In genomic region chr5:177427919-177428573, GRCh38 we compare ENCODE assay signal across 8 cellular contexts. TPM values are rescaled to one million over a fixed set of nuclear protein-coding genes. Genes with fewer than 3 reads are reported as not detected.
DNase-seq lines count a peak whose midpoint lies in the region; ATAC-seq and TF ChIP-seq lines count a peak whose summit lies in the region.
"Had no signal": no experiment of that assay in that cellular context is flagged by ENCODE, and none has a peak within 500 bp of the region (broad histone marks: within the 10 kb centered on the region; RNA-seq: fewer than 3 reads in every experiment).

No MANE protein-coding gene starts in this region.

- peak overlapping the region; percentile 77 to 85 for H3K4me3 Mint-ChIP-seq in H9
- H3K4me3 Mint-ChIP-seq in T-helper 1 cell treated with Interleukin-12 subunit alpha and Interleukin-12 subunit beta and Interleukin-4 antibody, amounts not matched to agents 30 μg/mL and 1 μg/mL, for 36 hours: peak overlapping the region; percentile 91
- peak overlapping the region; percentile 92 for H3K4me3 Mint-ChIP-seq in stimulated activated memory B cell treated with anti-CD40 and anti-IgM and Interleukin-4, amounts not matched to agents 10 μg/mL and 1 μg/mL and 100 μg/mL, for 72 hours

- H3K9me3 ChIP-seq in H9 (ENCODE audit: control insufficient read depth, low read depth, low read length): no peaks in the 10 kb centered on the region
- H3K9me3 ChIP-seq in esophagus muscularis mucosa: no peaks in the 10 kb centered on the region

- H2BK5ac ChIP-seq in H9 (ENCODE audit: insufficient read length, low read length): no peak overlapping the region

- no peak overlapping the region for H3K14ac ChIP-seq in H9 (ENCODE audit: insufficient read depth, low read length)

- no peak overlapping the region for H3K4ac ChIP-seq in H9 (ENCODE audit: low read depth, low read length)

- H3K4me1 Mint-ChIP-seq in H9: peaks cover 18 to 29% of the 10 kb centered on the region in 2 experiments
- H3K4me1 Mint-ChIP-seq in T-helper 1 cell treated with Interleukin-12 subunit alpha and Interleukin-12 subunit beta and Interleukin-4 antibody, amounts not matched to agents 30 μg/mL and 1 μg/mL, for 36 hours (ENCODE audit: low read depth): peaks cover 47% of the 10 kb centered on the region
- H3K4me1 Mint-ChIP-seq in stimulated activated memory B cell treated with anti-CD40 and anti-IgM and Interleukin-4, amounts not matched to agents 10 μg/mL and 1 μg/mL and 100 μg/mL, for 72 hours: peaks cover 71% of the 10 kb centered on the region

- no peak for TF ChIP-seq CTCF in H9 (conservative IDR thresholded peaks at IDR 0.05)
- no peak for TF ChIP-seq CTCF in esophagus muscularis mucosa (IDR thresholded peaks at IDR 0.05)

- H4K91ac ChIP-seq in H9 (ENCODE audit: insufficient read length, low read depth, low read length): no peak overlapping the region

- H4K5ac ChIP-seq in H9 (ENCODE audit: insufficient read length, low read depth, low read length): no peak overlapping the region

- H3K27ac Mint-ChIP-seq in H9: no peak overlapping the region
- peak overlapping the region; percentile 95 for H3K27ac Mint-ChIP-seq in T-helper 1 cell treated with Interleukin-12 subunit alpha and Interleukin-12 subunit beta and Interleukin-4 antibody, amounts not matched to agents 30 μg/mL and 1 μg/mL, for 36 hours
- peak overlapping the region; percentile 71 for H3K27ac Mint-ChIP-seq in stimulated activated memory B cell treated with anti-CD40 and anti-IgM and Interleukin-4, amounts not matched to agents 10 μg/mL and 1 μg/mL and 100 μg/mL, for 72 hours

- no peak for TF ChIP-seq EP300 in esophagus muscularis mucosa (IDR thresholded peaks at IDR 0.05)

- H2BK15ac ChIP-seq in H9 (ENCODE audit: low read depth, low read length): no peak overlapping the region

- H2BK120ac ChIP-seq in H9 (ENCODE audit: low read depth, low read length, poor library complexity, severe bottlenecking): no peak overlapping the region

- DNase-seq in H9: no peak
- DNase-seq in esophagus muscularis mucosa (ENCODE audit: extremely low spot score): no peak

- no peaks in the 10 kb centered on the region; the same call in 1 of the 2 replicates for H3K79me2 ChIP-seq in H9 (ENCODE audit: insufficient read depth, low read length)

- H3K18ac ChIP-seq in H9 (ENCODE audit: insufficient read length, low read depth, low read length): no peak overlapping the region

- peak overlapping the region; percentile 74 to 94 (median 85) for H3K4me3 ChIP-seq in esophagus muscularis mucosa

- peaks cover 13 to 35% (median 27%) of the 10 kb centered on the region in 4 donors for H3K36me3 ChIP-seq in esophagus muscularis mucosa

- no peaks in the 10 kb centered on the region for H3K9me3 Mint-ChIP-seq in H9
- no peaks in the 10 kb centered on the region for H3K9me3 Mint-ChIP-seq in T-helper 1 cell treated with Interleukin-12 subunit alpha and Interleukin-12 subunit beta and Interleukin-4 antibody, amounts not matched to agents 30 μg/mL and 1 μg/mL, for 36 hours
- no peaks in the 10 kb centered on the region for H3K9me3 Mint-ChIP-seq in stimulated activated memory B cell treated with anti-CD40 and anti-IgM and Interleukin-4, amounts not matched to agents 10 μg/mL and 1 μg/mL and 100 μg/mL, for 72 hours

- TF ChIP-seq POLR2A in esophagus muscularis mucosa (IDR thresholded peaks at IDR 0.05; ENCODE audit: low read depth): no peak

- H3K4me1 ChIP-seq in H9 (ENCODE audit: insufficient read depth, low read length) (no peaks in the 10 kb centered on the region; the same call in 1 of the 2 replicates), esophagus muscularis mucosa (peaks cover 45 to 67% (median 62%) of the 10 kb centered on the region in 4 donors)

- no peak overlapping the region for H3T11ph ChIP-seq in H9 (ENCODE audit: low read length)

- no peak overlapping the region for H2AK5ac ChIP-seq in H9 (ENCODE audit: insufficient read length, low read length)

- no peaks in the 10 kb centered on the region for H3K27me3 ChIP-seq in H9 (ENCODE audit: insufficient read depth, low read length)
- H3K27me3 ChIP-seq in esophagus muscularis mucosa: no peaks in the 10 kb centered on the region

- peaks cover 5% of the 10 kb centered on the region; the same call in 1 of the 2 replicates for H3K27me3 Mint-ChIP-seq in H9 (ENCODE audit: low read depth)
- no peaks in the 10 kb centered on the region for H3K27me3 Mint-ChIP-seq in T-helper 1 cell treated with Interleukin-12 subunit alpha and Interleukin-12 subunit beta and Interleukin-4 antibody, amounts not matched to agents 30 μg/mL and 1 μg/mL, for 36 hours (ENCODE audit: low read depth)
- no peaks in the 10 kb centered on the region for H3K27me3 Mint-ChIP-seq in stimulated activated memory B cell treated with anti-CD40 and anti-IgM and Interleukin-4, amounts not matched to agents 10 μg/mL and 1 μg/mL and 100 μg/mL, for 72 hours

- no peaks in the 10 kb centered on the region for H3K79me1 ChIP-seq in H9 (ENCODE audit: insufficient read depth, low read depth, low read length, poor library complexity, severe bottlenecking)

- peaks cover 4% of the 10 kb centered on the region for H3K23me2 ChIP-seq in H9 (ENCODE audit: insufficient read length, low read depth, low read length, poor library complexity, severe bottlenecking)

- intact Hi-C loops in esophagus muscularis mucosa (cut with DNase I): loop anchor here (2.0 kb wide), 2 partner anchors 27 to 73 kb away; no protein-coding TSS in a partner anchor

- no peak overlapping the region for H3K56ac ChIP-seq in H9 (ENCODE audit: insufficient read length, low read depth, low read length)

- no peak for ATAC-seq in stimulated activated memory B cell treated with anti-CD40 and anti-IgM and Interleukin-4, amounts not matched to agents 10 μg/mL and 1 μg/mL and 100 μg/mL, for 72 hours
- ATAC-seq in HG03378 (IDR thresholded peaks at IDR 0.05; ENCODE audit: unreplicated experiment) (no peak), HG02678 (IDR thresholded peaks at IDR 0.05; ENCODE audit: unreplicated experiment) (no peak), GM18498 (IDR thresholded peaks at IDR 0.05; ENCODE audit: unreplicated experiment) (no peak)

- no peak overlapping the region for H3K23ac ChIP-seq in H9 (ENCODE audit: insufficient read length, low read depth, low read length)

- peaks cover 2% of the 10 kb centered on the region for H4K20me1 ChIP-seq in H9 (ENCODE audit: control insufficient read depth, insufficient read depth, insufficient read length)

- no CpG with 5 or more reads among the region's 11 CpGs for WGBS in H9 (ENCODE audit: extremely low coverage, insufficient read length, low lambda C conversion rate)
- WGBS in esophagus muscularis mucosa: 72% methylated on average over 4 of the region's 11 CpGs

- no peak overlapping the region for H2BK20ac ChIP-seq in H9 (ENCODE audit: low read depth, low read length, poor library complexity, severe bottlenecking)

- no peak overlapping the region for H2AFZ ChIP-seq in H9 (ENCODE audit: low read length)

- H3K27ac ChIP-seq in H9 (ENCODE audit: insufficient read length, low read depth, low read length) (no peak overlapping the region), esophagus muscularis mucosa (replicated peaks in 1 of 4) (peak overlapping the region; percentile 20 to 95 (median 88))

- H3K9ac ChIP-seq in H9 (ENCODE audit: extremely low read depth, insufficient read length, low read length): peak overlapping the region; percentile 71

- H3K36me3 Mint-ChIP-seq in H9 (ENCODE audit: insufficient read depth in 1 of 3, low read depth in 3 of 3): peaks cover 2 to 22% (median 20%) of the 10 kb centered on the region in 3 experiments; a peak in 6 of 7 replicates
- peaks cover 31% of the 10 kb centered on the region for H3K36me3 Mint-ChIP-seq in T-helper 1 cell treated with Interleukin-12 subunit alpha and Interleukin-12 subunit beta and Interleukin-4 antibody, amounts not matched to agents 30 μg/mL and 1 μg/mL, for 36 hours (ENCODE audit: low read depth)
- peaks cover 14% of the 10 kb centered on the region for H3K36me3 Mint-ChIP-seq in stimulated activated memory B cell treated with anti-CD40 and anti-IgM and Interleukin-4, amounts not matched to agents 10 μg/mL and 1 μg/mL and 100 μg/mL, for 72 hours

- no peak overlapping the region for H4K8ac ChIP-seq in H9 (replicated peaks; ENCODE audit: insufficient read length, low read depth, low read length)

- H2BK12ac ChIP-seq in H9 (ENCODE audit: insufficient read length, low read depth, low read length): no peak overlapping the region

- H3K4me2 ChIP-seq in H9 (ENCODE audit: insufficient read depth, insufficient read length, low read length): peak overlapping the region; percentile 70

RNA-seq across cellular contexts. Expression of gene GRK6, which starts 1.6 kb away (rescaled TPM):
- 73.7 and 75.2 TPM in 2 replicates for total RNA-seq in H9 (2021)
- 10 to 100 TPM; 29.1 to 44.7 (median 36.3) TPM for total RNA-seq in esophagus muscularis mucosa

RNA-seq across cellular contexts. Expression of gene PRR7, which starts 18.6 kb away (rescaled TPM):
- total RNA-seq in H9 (2021): 9.6 and 10.2 TPM in 2 replicates
- 1 to 10 TPM in 2 of 4 donors, under 1 TPM in 2; 0.42 to 2.5 (median 1.6) TPM for total RNA-seq in esophagus muscularis mucosa

RNA-seq across cellular contexts. Expression of gene F12, which starts 18.7 kb away (rescaled TPM):
- total RNA-seq in H9 (2021): 2.3 and 3.5 TPM in 2 replicates
- under 1 TPM in 1 of 4 donors, not detected in 3; 0.17 TPM for total RNA-seq in esophagus muscularis mucosa

RNA-seq across cellular contexts. Expression of gene PFN3, which starts 27.6 kb away (rescaled TPM):
- not detected in 2 replicates for total RNA-seq in H9 (2021)
- not detected for total RNA-seq in esophagus muscularis mucosa
- total RNA-seq: lung microvascular endothelial cell had no signal

RNA-seq across cellular contexts. Expression of gene SLC34A1, which starts 43.8 kb away (rescaled TPM):
- total RNA-seq in H9 (2021): not detected in 2 replicates
- total RNA-seq in esophagus muscularis mucosa: not detected
- total RNA-seq: lung microvascular endothelial cell had no signal

Comparison
In these comparisons a context has a peak if more than half of its experiments do, and no peak if none do; other contexts are left out.
1. H3K27ac Mint-ChIP-seq: peak in T-helper 1 cell treated with Interleukin-12 subunit alpha and Interleukin-12 subunit beta and Interleukin-4 antibody, amounts not matched to agents 30 μg/mL and 1 μg/mL, for 36 hours (single experiment) and stimulated activated memory B cell treated with anti-CD40 and anti-IgM and Interleukin-4, amounts not matched to agents 10 μg/mL and 1 μg/mL and 100 μg/mL, for 72 hours (single experiment); none in H9 (0 of 3).
2. Peak in every context shown above with its lines, with median percentiles within 50 percentile points of each other: H3K4me3 Mint-ChIP-seq.